9 cellular contexts compared by ENCODE assay signal in the genomic region with DNA sequence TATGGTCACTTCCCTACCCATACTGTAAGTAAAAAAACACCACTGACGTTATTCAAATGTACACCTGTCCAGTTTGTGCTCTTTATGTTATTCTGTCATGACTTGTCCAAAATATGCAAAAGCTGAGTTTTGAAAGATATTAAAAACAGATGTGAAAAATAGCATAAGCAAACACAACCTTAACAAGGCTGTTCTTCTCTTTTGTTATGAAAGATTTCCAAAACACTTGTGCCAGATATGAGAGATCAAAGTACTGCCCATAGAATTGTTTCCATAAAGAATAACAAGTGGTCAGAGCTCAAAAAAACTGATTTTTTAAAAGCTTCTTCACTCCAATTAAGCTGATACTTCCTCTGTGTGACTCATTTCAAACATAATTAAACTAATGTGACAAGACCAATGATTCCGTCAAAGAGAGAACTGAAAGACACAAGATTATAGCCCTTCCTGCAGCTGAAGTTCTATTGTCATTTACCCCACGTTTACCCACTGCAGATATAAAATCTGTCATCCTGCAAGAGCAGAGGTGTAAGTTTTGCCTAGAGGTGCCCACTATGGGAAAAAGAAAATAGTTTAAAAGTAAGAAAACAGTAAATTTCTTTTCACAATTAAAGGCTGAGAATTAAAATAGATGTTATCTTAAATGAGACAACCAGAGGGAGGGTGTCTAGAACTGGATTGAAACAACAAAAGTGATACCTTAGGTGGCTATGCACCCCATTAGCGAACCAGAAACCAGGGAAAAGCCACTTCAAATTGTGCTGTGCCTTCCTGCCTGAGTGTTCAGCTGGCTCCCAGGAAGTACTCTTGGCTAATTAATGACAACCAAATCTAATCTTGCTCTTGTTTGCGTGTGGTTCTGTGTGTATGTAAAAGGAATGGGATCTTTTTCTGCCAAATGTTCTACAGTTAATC. TPM values are rescaled to one million over a fixed set of nuclear protein-coding genes. Genes with fewer than 3 reads are reported as not detected.
DNase-seq lines count a peak whose midpoint lies in the region; ATAC-seq, FAIRE-seq and TF ChIP-seq lines count a peak whose summit lies in the region.
"Had no signal": no experiment of that assay in that cellular context is flagged by ENCODE, and none has a peak within 500 bp of the region (broad histone marks: within the 10 kb centered on the region; RNA-seq: fewer than 3 reads in every experiment).

No MANE protein-coding gene starts in this region.

- intact Hi-C loops in kidney (cut with DNase I) = no loop called here

- H3K36me3 ChIP-seq in kidney (ENCODE audit: control insufficient read depth in 1 of 2, insufficient read depth in 2 of 2, low read length in 2 of 2) = no peaks in the 10 kb centered on the region

- no peaks in the 10 kb centered on the region for H3K36me3 Mint-ChIP-seq in glutamatergic neuron (ENCODE audit: unreplicated experiment)

- no peaks in the 10 kb centered on the region for H3K27me3 Mint-ChIP-seq in glutamatergic neuron (ENCODE audit: unreplicated experiment)

- no peak overlapping the region for H3K27ac Mint-ChIP-seq in glutamatergic neuron (ENCODE audit: unreplicated experiment)

- no peaks in the 10 kb centered on the region for H3K9me3 ChIP-seq in kidney (ENCODE audit: control insufficient read depth in 1 of 2, low read length in 2 of 2)

- TF ChIP-seq CTCF in kidney (IDR thresholded peaks at IDR 0.05; ENCODE audit: borderline replicate concordance, extremely low read depth, insufficient read depth) (no peak), glutamatergic neuron (IDR thresholded peaks at IDR 0.05; ENCODE audit: partially characterized antibody, unreplicated experiment) (no peak)

- H3K4me1 Mint-ChIP-seq in glutamatergic neuron (ENCODE audit: low read depth, unreplicated experiment) = no peaks in the 10 kb centered on the region

- no peak overlapping the region for H3K27ac ChIP-seq in kidney (ENCODE audit: low read depth in 2 of 2, low read length in 2 of 2)

- no peak for FAIRE-seq in kidney (lab: Jason Lieb, UNC)

- DNase-seq in NCI-H345 (lab: John Stamatoyannopoulos, UW) (peak; percentile 21), left lobe of liver (ENCODE audit: low spot score) (no peak), kidney (no peak), glutamatergic neuron (no peak), D341Med (ENCODE audit: low spot score) (no peak)
- no peak for DNase-seq in stimulated activated CD4-positive, alpha-beta T cell treated with anti-CD3 and anti-CD28 coated beads, Interleukin-4, amount 100 ng/mL, for 4 hours

- no peak overlapping the region for H3K9ac ChIP-seq in kidney (ENCODE audit: low read length in 2 of 2)

- peak; percentile 94 for ATAC-seq in GM18868 (IDR thresholded peaks at IDR 0.05; ENCODE audit: unreplicated experiment)
- ATAC-seq in HG02973 (IDR thresholded peaks at IDR 0.05; ENCODE audit: unreplicated experiment) = peak; percentile 93
- peak; percentile 76 for ATAC-seq in left lobe of liver

- H3K9me3 Mint-ChIP-seq in glutamatergic neuron (ENCODE audit: unreplicated experiment) = no peaks in the 10 kb centered on the region

- no peak overlapping the region for H3K4me3 ChIP-seq in kidney (ENCODE audit: low read length in 2 of 2)

- H3K4me3 Mint-ChIP-seq in glutamatergic neuron (ENCODE audit: unreplicated experiment) = no peak overlapping the region

- H3K4me1 ChIP-seq in kidney (ENCODE audit: control insufficient read depth in 1 of 2, insufficient read depth in 1 of 2, low read depth in 1 of 2, low read length in 2 of 2) = peaks cover 0 to 7% of the 10 kb centered on the region in 2 donors

RNA-seq across cellular contexts. Expression of a gene that starts 30.1 kb away (rescaled TPM):
- 0.23 TPM for total RNA-seq in left lobe of liver
- total RNA-seq in kidney = 8.8 TPM
- 4.7 TPM for polyA plus RNA-seq in kidney (ENCODE audit: insufficient read depth, low read depth, low replicate concordance)
- not detected for total RNA-seq in glutamatergic neuron (ENCODE audit: unreplicated experiment)
- total RNA-seq: HT1080 had no signal
